In the genomic region with DNA sequence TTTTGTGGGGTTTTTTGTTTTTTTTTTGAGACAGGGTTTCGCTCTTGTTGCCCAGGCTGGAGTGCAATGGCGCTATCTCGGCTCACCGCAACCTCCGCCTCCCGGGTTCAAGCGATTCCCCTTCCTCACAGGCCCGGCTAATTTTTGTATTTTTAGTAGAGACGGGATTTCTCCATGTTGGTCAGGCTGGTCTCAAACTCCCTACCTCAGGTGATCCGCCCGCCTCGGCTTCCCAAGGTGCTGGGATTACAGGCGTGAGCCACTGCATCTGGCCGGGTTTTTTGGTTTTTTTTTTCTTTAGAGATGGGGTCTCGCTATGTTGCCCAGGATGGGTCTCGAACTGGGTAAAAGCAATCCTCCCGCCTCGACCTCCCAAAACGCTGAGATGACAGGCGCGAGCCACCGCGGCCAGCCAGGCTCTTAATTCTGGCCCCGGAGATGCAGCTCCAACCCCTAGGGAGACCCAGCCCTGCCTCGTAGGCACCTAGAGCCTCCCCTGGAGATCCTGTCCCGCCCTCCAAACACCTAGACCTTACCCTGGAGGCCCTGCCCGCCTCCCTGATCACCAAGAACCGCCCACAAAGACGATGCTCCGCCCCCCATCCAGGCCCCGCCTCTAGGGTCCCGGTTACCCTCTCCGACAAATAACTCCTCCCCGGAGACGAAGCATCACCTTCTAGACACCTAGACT, we compare ENCODE assay signal across 9 cellular contexts. TPM values are rescaled to one million over a fixed set of nuclear protein-coding genes. Genes with fewer than 3 reads are reported as not detected.
A peak's percentile ranks its signal among the peaks of the same experiment; 100 is the strongest.
DNase-seq lines count a peak whose midpoint lies in the region; ATAC-seq and TF ChIP-seq lines count a peak whose summit lies in the region.
"Not testable (repeated sequence)": the region's sequence is repeated elsewhere in the genome, so short reads cannot be mapped to it uniquely, and the experiment has no call there.
"Had no signal": no experiment of that assay in that cellular context is flagged by ENCODE, and none has a peak within 500 bp of the region (broad histone marks: within the 10 kb centered on the region; RNA-seq: fewer than 3 reads in every experiment).

No MANE protein-coding gene starts in this region.

- not testable (repeated sequence) for H3K9me2 ChIP-seq in GM23338 (ENCODE audit: insufficient read depth)

- H3K36me3 ChIP-seq in ACC112 (ENCODE audit: insufficient read depth, low read length); GM23338 (ENCODE audit: insufficient read depth); SJCRH30; colonic mucosa; iPS DF 6.9 (ENCODE audit: control insufficient read depth, insufficient read depth, low read length); neuron (ENCODE audit: insufficient read depth, low read length): not testable (repeated sequence)

- intact Hi-C loops in colonic mucosa (cut with DNase I) = not testable (repeated sequence)

- H3K4me3 ChIP-seq in ACC112 (ENCODE audit: low read depth, low read length) (peak overlapping the region; percentile 91), GM23338 (peak overlapping the region; percentile 78), SJCRH30 (peak overlapping the region; percentile 58), colonic mucosa (peak overlapping the region; percentile 16), iPS DF 6.9 (ENCODE audit: low read length) (peak overlapping the region; percentile 64; the same call in 1 of the 2 replicates), neuron (ENCODE audit: low read length) (peak overlapping the region; percentile 73)

- not testable (repeated sequence) for H3K9ac ChIP-seq in colonic mucosa (ENCODE audit: low read depth in 2 of 2, low read length in 2 of 2)

- H3K4me1 ChIP-seq in ACC112 (ENCODE audit: control insufficient read depth, insufficient read depth, low read length, unreplicated experiment); GM23338 (ENCODE audit: insufficient read depth); SJCRH30; colonic mucosa; iPS DF 6.9 (ENCODE audit: control insufficient read depth, insufficient read depth, low read length); neuron (ENCODE audit: insufficient read depth, low read length): not testable (repeated sequence)

- H3K9me3 Mint-ChIP-seq in GM23338; activated T-cell treated with anti-CD3 and anti-CD28 coated beads, Interleukin-2, amount 50 U/mL, for 24 hours: not testable (repeated sequence)

- WGBS in iPS DF 6.9 (ENCODE audit: insufficient coverage, insufficient read length) = no CpG with 5 or more reads among the region's 35 CpGs

- ATAC-seq in GM23338 = peak; percentile 19

- not testable (repeated sequence) for H3K79me2 ChIP-seq in ACC112 (ENCODE audit: control insufficient read depth, insufficient read depth, low read length, unreplicated experiment); GM23338 (replicated peaks; ENCODE audit: insufficient read depth)

- H3K4me2 ChIP-seq in GM23338 = peak overlapping the region; percentile 88

- peak; percentile 90 for DNase-seq in GM23338 (ENCODE audit: low spot score)
- DNase-seq in SJCRH30 = peak; percentile 34 to 36
- peak; percentile 74 for DNase-seq in activated T-cell treated with anti-CD3 and anti-CD28 coated beads, Interleukin-2, amount 50 U/mL, for 24 hours
- not testable (repeated sequence) for DNase-seq in colonic mucosa
- DNase-seq in iPS DF 6.9 (ENCODE audit: low read depth, low spot score) = peak; percentile 35
- peak in 2 of 3 donors; percentile 57 for DNase-seq in stimulated activated CD4-positive, alpha-beta T cell treated with anti-CD3 and anti-CD28 coated beads, TNF-alpha, amount 100 ng/mL, for 48 hours (ENCODE audit: low read depth in 3 of 3)

- peaks cover 10% of the 10 kb centered on the region for H3K36me3 Mint-ChIP-seq in GM23338 (ENCODE audit: low read depth)
- peaks cover 15% of the 10 kb centered on the region for H3K36me3 Mint-ChIP-seq in activated T-cell treated with anti-CD3 and anti-CD28 coated beads, Interleukin-2, amount 50 U/mL, for 24 hours (ENCODE audit: low read depth)

- not testable (repeated sequence) for H3K27me3 ChIP-seq in ACC112 (ENCODE audit: insufficient read depth, low read length); GM23338 (ENCODE audit: insufficient read depth); SJCRH30; colonic mucosa; iPS DF 6.9 (ENCODE audit: control insufficient read depth, insufficient read depth, low read length); neuron (ENCODE audit: insufficient read depth, low read length)

- 0 out of 2 replicates have a peak overlapping the region, but pooled peaks have one; percentile 87 for H3K27ac Mint-ChIP-seq in GM23338
- H3K27ac Mint-ChIP-seq in activated T-cell treated with anti-CD3 and anti-CD28 coated beads, Interleukin-2, amount 50 U/mL, for 24 hours = peak overlapping the region; percentile 94

- not testable (repeated sequence) for TF ChIP-seq CTCF in GM23338 (conservative IDR thresholded peaks at IDR 0.05; ENCODE audit: low read depth in 2 of 2); colonic mucosa (IDR thresholded peaks at IDR 0.05)

- H3K4me3 Mint-ChIP-seq in GM23338 = peak overlapping the region; percentile 86
- H3K4me3 Mint-ChIP-seq in activated T-cell treated with anti-CD3 and anti-CD28 coated beads, Interleukin-2, amount 50 U/mL, for 24 hours = peak overlapping the region; percentile 92

- H3K4me1 Mint-ChIP-seq in GM23338 = peaks cover 18% of the 10 kb centered on the region
- peaks cover 32% of the 10 kb centered on the region for H3K4me1 Mint-ChIP-seq in activated T-cell treated with anti-CD3 and anti-CD28 coated beads, Interleukin-2, amount 50 U/mL, for 24 hours (ENCODE audit: low read depth)

- not testable (repeated sequence) for H3F3A ChIP-seq in GM23338 (replicated peaks; ENCODE audit: low read depth)

- H2AFZ ChIP-seq in ACC112 (ENCODE audit: low read length, unreplicated experiment) = peak overlapping the region; percentile 25
- H2AFZ ChIP-seq in GM23338 = peak overlapping the region; percentile 85; the same call in 1 of the 2 replicates
- not testable (repeated sequence) for H2AFZ ChIP-seq in neuron (ENCODE audit: low read depth, low read length)

- not testable (repeated sequence) for H3K27ac ChIP-seq in ACC112 (ENCODE audit: low read depth, low read length); colonic mucosa; iPS DF 6.9 (ENCODE audit: low read length)
- peak overlapping the region; percentile 84; the same call in 1 of the 2 replicates for H3K27ac ChIP-seq in GM23338 (ENCODE audit: low read depth)
- peak overlapping the region; percentile 37; the same call in 1 of the 2 replicates for H3K27ac ChIP-seq in SJCRH30

- H3K9me3 ChIP-seq in SJCRH30 (replicated peaks); colonic mucosa; iPS DF 6.9 (ENCODE audit: control insufficient read depth, insufficient read depth, low read length); neuron (ENCODE audit: low read length): not testable (repeated sequence)

- peaks cover 30% of the 10 kb centered on the region for H3K27me3 Mint-ChIP-seq in GM23338 (ENCODE audit: insufficient read depth, low read depth, poor library complexity)
- not testable (repeated sequence) for H3K27me3 Mint-ChIP-seq in activated T-cell treated with anti-CD3 and anti-CD28 coated beads, Interleukin-2, amount 50 U/mL, for 24 hours

- H4K20me1 ChIP-seq in GM23338 (replicated peaks; ENCODE audit: insufficient read depth) = not testable (repeated sequence)

RNA-seq across cellular contexts. Expression of a gene that starts 9.5 kb away (rescaled TPM):
- total RNA-seq in GM23338 (2014; rRNA removed; shearing (Covaris generic)) = 9.2 and 15.1 TPM in 2 replicates
- 20.7 and 21.7 TPM in 2 replicates for polyA plus RNA-seq in GM23338 (2016; fragmentation: Nextera tagmentation; extraction: Ambion mirVana)
- total RNA-seq in SJCRH30 (2014; rRNA removed; shearing (Covaris generic)) = 9.7 and 11.9 TPM in 2 replicates
- total RNA-seq in colonic mucosa = 100 to 1,000 TPM; 197 to 218 TPM

RNA-seq across cellular contexts. Expression of a gene that starts 14.2 kb away (rescaled TPM):
- 9.1 and 15.6 TPM in 2 replicates for total RNA-seq in GM23338 (2014; rRNA removed; shearing (Covaris generic))
- 11.8 and 22.5 TPM in 2 replicates for polyA plus RNA-seq in GM23338 (2016; fragmentation: Nextera tagmentation; extraction: Ambion mirVana)
- total RNA-seq in SJCRH30 (2014; rRNA removed; shearing (Covaris generic)) = 3.8 and 8.3 TPM in 2 replicates
- 10 to 100 TPM; 38.0 to 63.2 TPM for total RNA-seq in colonic mucosa

RNA-seq across cellular contexts. Expression of a gene that starts 24.7 kb away (rescaled TPM):
- total RNA-seq in GM23338 (2014; rRNA removed; shearing (Covaris generic)) = 54.0 and 82.9 TPM in 2 replicates
- polyA plus RNA-seq in GM23338 (2016; fragmentation: Nextera tagmentation; extraction: Ambion mirVana) = 50.7 and 52.1 TPM in 2 replicates
- 23.5 and 24.7 TPM in 2 replicates for total RNA-seq in SJCRH30 (2014; rRNA removed; shearing (Covaris generic))
- total RNA-seq in colonic mucosa = 1 to 10 TPM in 1 of 2 donors, under 1 TPM in 1; 0.98 to 2.4 TPM
- polyA plus RNA-seq: aorta had no signal

RNA-seq across cellular contexts. Expression of a gene that starts 26.9 kb away (rescaled TPM):
- total RNA-seq in GM23338 (2014; rRNA removed; shearing (Covaris generic)) = 0.76 and 0.93 TPM in 2 replicates
- 0.24 and 0.79 TPM in 2 replicates for polyA plus RNA-seq in GM23338 (2016; fragmentation: Nextera tagmentation; extraction: Ambion mirVana)
- total RNA-seq in SJCRH30 (2014; rRNA removed; shearing (Covaris generic)) = 0.30 and 1.5 TPM in 2 replicates
- total RNA-seq in colonic mucosa = under 1 TPM in 1 of 2 donors, not detected in 1; 0.74 TPM

RNA-seq across cellular contexts. Expression of a gene that starts 50.1 kb away (rescaled TPM):
- total RNA-seq in GM23338 (2014; rRNA removed; shearing (Covaris generic)) = 1.8 and 7.5 TPM in 2 replicates
- polyA plus RNA-seq in GM23338 (2016; fragmentation: Nextera tagmentation; extraction: Ambion mirVana) = 6.4 and 8.0 TPM in 2 replicates
- 97.9 and 101 TPM in 2 replicates for total RNA-seq in SJCRH30 (2014; rRNA removed; shearing (Covaris generic))
- total RNA-seq in colonic mucosa = 10 to 100 TPM; 16.8 to 19.3 TPM
- total RNA-seq: aorta had no signal

Comparison
In these comparisons a context has a peak if more than half of its experiments do, and no peak if none do; other contexts are left out.
1. H3K4me3 ChIP-seq: peak in every context shown above with its lines; median percentile 91 in ACC112; 78 in GM23338; 73 in neuron; 64 in iPS DF 6.9; 58 in SJCRH30; 16 in colonic mucosa.
2. RNA of a gene that starts 9.5 kb away (total RNA-seq): 197 to 218 TPM in colonic mucosa; 9.2 to 15.1 TPM in GM23338 and 9.7 to 11.9 TPM in SJCRH30; every median in the first group is over 10 times any median in the second.